1 cellular context compared by ENCODE assay signal in the genomic region with DNA sequence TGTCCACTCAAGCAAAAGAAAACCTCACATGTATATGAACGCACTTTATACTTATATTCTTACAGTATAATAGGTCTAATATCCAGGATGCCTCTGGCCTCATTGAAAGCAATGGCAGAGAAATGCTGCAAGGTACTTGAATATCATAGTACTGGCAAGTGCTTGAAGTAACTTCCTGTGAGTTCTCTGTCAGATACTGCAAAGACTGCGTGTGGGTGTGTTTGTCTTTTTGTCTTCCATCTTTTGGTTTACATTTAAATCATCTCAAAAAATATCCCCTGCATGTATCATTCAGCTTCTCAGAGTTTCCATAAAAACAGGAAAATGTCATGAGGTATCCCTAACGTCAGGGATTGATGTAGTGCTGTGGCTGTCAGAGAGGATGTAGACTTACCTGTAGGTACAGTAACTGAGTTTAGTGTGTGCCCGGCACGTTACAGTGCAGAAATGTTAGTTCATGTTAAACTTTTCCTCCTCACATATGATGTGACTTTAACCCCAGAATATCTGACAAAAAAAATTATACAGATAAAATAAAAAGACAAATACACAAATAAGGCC.
TF ChIP-seq lines count a peak whose summit lies in the region.

No MANE protein-coding gene starts in this region.

TF ChIP-seq in SK-N-SH treated with all-trans-retinoic acid at 6 μM for 48 hours, 23 proteins besides CTCF, POLR2A, EP300 and RAD21 (continued from another document):
- TF ChIP-seq, protein P1, sequence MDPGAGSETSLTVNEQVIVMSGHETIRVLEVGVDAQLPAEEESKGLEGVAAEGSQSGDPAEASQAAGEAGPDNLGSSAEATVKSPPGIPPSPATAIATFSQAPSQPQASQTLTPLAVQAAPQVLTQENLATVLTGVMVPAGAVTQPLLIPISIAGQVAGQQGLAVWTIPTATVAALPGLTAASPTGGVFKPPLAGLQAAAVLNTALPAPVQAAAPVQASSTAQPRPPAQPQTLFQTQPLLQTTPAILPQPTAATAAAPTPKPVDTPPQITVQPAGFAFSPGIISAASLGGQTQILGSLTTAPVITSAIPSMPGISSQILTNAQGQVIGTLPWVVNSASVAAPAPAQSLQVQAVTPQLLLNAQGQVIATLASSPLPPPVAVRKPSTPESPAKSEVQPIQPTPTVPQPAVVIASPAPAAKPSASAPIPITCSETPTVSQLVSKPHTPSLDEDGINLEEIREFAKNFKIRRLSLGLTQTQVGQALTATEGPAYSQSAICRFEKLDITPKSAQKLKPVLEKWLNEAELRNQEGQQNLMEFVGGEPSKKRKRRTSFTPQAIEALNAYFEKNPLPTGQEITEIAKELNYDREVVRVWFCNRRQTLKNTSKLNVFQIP (CRISPR knock-in tag; IDR thresholded peaks at IDR 0.05; ENCODE audit: borderline replicate concordance, low read depth), result no peak
- no peak for TF ChIP-seq ESRRG (CRISPR knock-in tag; IDR thresholded peaks at IDR 0.05)
- TF ChIP-seq OSR1 (CRISPR knock-in tag; IDR thresholded peaks at IDR 0.05), result no peak
- TF ChIP-seq ARNTL (CRISPR knock-in tag; IDR thresholded peaks at IDR 0.05; ENCODE audit: borderline replicate concordance, low read depth), result no peak
- TF ChIP-seq PPARA (CRISPR knock-in tag; IDR thresholded peaks at IDR 0.05; ENCODE audit: borderline replicate concordance), result no peak
TF ChIP-seq in SK-N-SH treated with all-trans-retinoic acid at 6 μM for 48 hours: peak in this region for 0.
